ENCODE assay signal across 13 cellular contexts in genomic region chr11:86814775-86815174, GRCh38. TPM values are rescaled to one million over a fixed set of nuclear protein-coding genes. Genes with fewer than 3 reads are reported as not detected.
DNase-seq lines count a peak whose midpoint lies in the region; ATAC-seq and TF ChIP-seq lines count a peak whose summit lies in the region.
"Had no signal": no experiment of that assay in that cellular context is flagged by ENCODE, and none has a peak within 500 bp of the region (broad histone marks: within the 10 kb centered on the region; RNA-seq: fewer than 3 reads in every experiment).

No MANE protein-coding gene starts in this region.

- H3K4me3 ChIP-seq in fibroblast of lung (replicated peaks in 1 of 4; ENCODE audit: control extremely low read depth in 1 of 4, insufficient read depth in 1 of 4, low read depth in 3 of 4, low read length in 4 of 4) (no peak overlapping the region), uterus (no peak overlapping the region)
- H3K4me3 ChIP-seq: pancreas had no signal

- POLR2A ChIA-PET in RWPE1 (lab: Yijun Ruan, JAX; ENCODE audit: low non-redundant PET): no interaction called here

- no peak overlapping the region for H3K27ac ChIP-seq in fibroblast of lung (ENCODE audit: insufficient read depth, low read length)
- peak overlapping the region; percentile 77 to 96 for H3K27ac ChIP-seq in uterus
- H3K27ac ChIP-seq in RWPE1: no peak overlapping the region
- H3K27ac ChIP-seq: epithelial cell of prostate, HL-60, pancreas had no signal

- CTCF ChIA-PET in RWPE1 (lab: Yijun Ruan, JAX): no interaction called here

- DNase-seq in NCI-H510A treated with DMSO at 0.1 percent for 48 hours (lab: John Stamatoyannopoulos, UW) (peak; percentile 28), NCI-H510A (lab: John Stamatoyannopoulos, UW) (no peak), fibroblast of lung (ENCODE audit: low read depth in 2 of 2) (peak; percentile 59 to 72), myocyte (ENCODE audit: low read depth) (peak; percentile 43), uterus (no peak), RWPE1 (ENCODE audit: low spot score) (no peak)
- DNase-seq in activated CD4-positive, alpha-beta T cell treated with anti-CD3 and anti-CD28 coated beads for 1 hour: no peak
- DNase-seq: NCI-H1048, NCI-H748 treated with DMSO at 0.1 percent for 48 hours, pancreas had no signal

- no peaks in the 10 kb centered on the region for H3K79me2 ChIP-seq in fibroblast of lung (ENCODE audit: control insufficient read depth, insufficient read depth, low read length)

- H3K4me1 ChIP-seq in fibroblast of lung (ENCODE audit: control insufficient read depth, extremely low read depth, insufficient read depth, low read length) (peaks cover 22% of the 10 kb centered on the region), uterus (peaks cover 0 to 9% of the 10 kb centered on the region in 2 donors)

- no peak overlapping the region for H3K9ac ChIP-seq in fibroblast of lung (ENCODE audit: insufficient read depth, low read length)

- no peak overlapping the region for H3K4me2 ChIP-seq in fibroblast of lung (ENCODE audit: extremely low read depth, insufficient read depth, low read length)

- no peaks in the 10 kb centered on the region for H4K20me1 ChIP-seq in fibroblast of lung (ENCODE audit: control insufficient read depth, extremely low read depth, insufficient read depth, low read length)

- H3K9me3 ChIP-seq in fibroblast of lung (ENCODE audit: control insufficient read depth, insufficient read depth, low read depth, low read length) (no peaks in the 10 kb centered on the region), uterus (no peaks in the 10 kb centered on the region)

- intact Hi-C loops in uterus (cut with DNase I; ENCODE audit: low total_unique reads): loop anchor here (5.0 kb wide), 1 partner anchor 357 kb away; no protein-coding TSS in a partner anchor

- H3K36me3 ChIP-seq in fibroblast of lung (ENCODE audit: control insufficient read depth, insufficient read depth, low read length) (no peaks in the 10 kb centered on the region), uterus (no peaks in the 10 kb centered on the region)
- H3K36me3 ChIP-seq: pancreas had no signal

- TF ChIP-seq POLR2A in uterus (IDR thresholded peaks at IDR 0.05): no peak

- H2AFZ ChIP-seq in fibroblast of lung (ENCODE audit: low read length): no peak overlapping the region

- ATAC-seq in HG03521 (IDR thresholded peaks at IDR 0.05; ENCODE audit: unreplicated experiment): no peak
- ATAC-seq: pancreas had no signal

- TF ChIP-seq CTCF in fibroblast of lung (conservative IDR thresholded peaks at IDR 0.05 in 1 of 2, IDR thresholded peaks at IDR 0.05 in 1 of 2; ENCODE audit: low read depth in 1 of 2, low read length in 2 of 2) (no peak), uterus (IDR thresholded peaks at IDR 0.05) (no peak), RWPE1 (conservative IDR thresholded peaks at IDR 0.05; ENCODE audit: low read depth) (no peak)

- H3K27me3 ChIP-seq in fibroblast of lung (ENCODE audit: control insufficient read depth, insufficient read depth, low read length): no peaks in the 10 kb centered on the region
- H3K27me3 ChIP-seq in uterus: no peaks in the 10 kb centered on the region
- H3K27me3 ChIP-seq: pancreas had no signal

RNA-seq across cellular contexts. Expression of gene PRSS23, which starts 14.4 kb away (rescaled TPM):
- total RNA-seq in fibroblast of lung: 141 and 194 TPM in 2 replicates
- polyA plus RNA-seq in fibroblast of lung: 147 and 151 TPM in 2 replicates
- 90.6 and 123 TPM in 2 replicates for polyA plus RNA-seq in fibroblast of lung (2012)
- polyA minus RNA-seq in fibroblast of lung (ENCODE audit: low replicate concordance): 77.1 and 107 TPM in 2 replicates
- total RNA-seq in myocyte: 75.2 and 105 TPM in 2 replicates
- 840 TPM for polyA plus RNA-seq in myocyte (2012)
- 100 to 1,000 TPM in 2 of 4 donors, 10 to 100 TPM in 2; 28.8 to 126 (median 106) TPM for total RNA-seq in uterus

Comparison
In these comparisons a context has a peak if more than half of its experiments do, and no peak if none do; other contexts are left out.
1. DNase-seq: peak in NCI-H510A treated with DMSO at 0.1 percent for 48 hours (single experiment), fibroblast of lung (2 of 2) and myocyte (single experiment); none in NCI-H510A (single experiment), uterus (0 of 2), RWPE1 (single experiment) and activated CD4-positive, alpha-beta T cell treated with anti-CD3 and anti-CD28 coated beads for 1 hour (single experiment).
2. H3K27ac ChIP-seq: peak in uterus (2 of 2); none in fibroblast of lung (single experiment) and RWPE1 (single experiment).